7 cellular contexts compared by ENCODE assay signal in the genomic region with DNA sequence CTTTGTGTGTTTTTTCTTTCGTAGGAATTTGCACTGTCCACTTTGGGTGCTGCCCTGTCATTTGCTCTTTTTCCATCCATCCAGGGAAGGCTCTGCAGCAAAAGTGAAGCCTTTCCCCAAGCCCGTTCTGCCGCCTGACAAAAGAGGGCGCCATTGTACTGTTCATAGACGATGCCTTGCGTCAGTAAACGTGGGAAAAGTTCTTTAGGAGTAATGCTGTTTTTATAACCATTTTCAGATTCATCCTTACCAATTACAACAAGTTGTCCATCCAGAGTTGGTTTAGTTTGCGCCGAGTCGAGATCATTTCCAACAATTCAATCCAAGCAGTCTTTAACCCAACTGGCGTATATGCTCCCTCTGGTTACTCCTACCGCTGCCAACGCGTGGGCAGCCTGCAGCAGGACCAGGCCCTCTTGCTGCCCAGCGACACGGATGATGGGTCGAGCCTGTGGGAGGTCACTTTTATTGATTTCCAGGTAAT. TPM values are rescaled to one million over a fixed set of nuclear protein-coding genes. Genes with fewer than 3 reads are reported as not detected.
DNase-seq lines count a peak whose midpoint lies in the region; ATAC-seq and TF ChIP-seq lines count a peak whose summit lies in the region.

No MANE protein-coding gene starts in this region.

- no peaks in the 10 kb centered on the region for H3K27me3 ChIP-seq in GM06990 (replicated peaks; ENCODE audit: control insufficient read depth, insufficient read depth, low read length)
- H3K27me3 ChIP-seq in Karpas-422 (ENCODE audit: low read length): no peaks in the 10 kb centered on the region; the same call in 1 of the 2 replicates

- H3K79me2 ChIP-seq in Karpas-422 (ENCODE audit: low read length): no peaks in the 10 kb centered on the region

- H3K9ac ChIP-seq in Karpas-422 (ENCODE audit: low read length): no peak overlapping the region

- no peak for DNase-seq in GM06990 (ENCODE audit: extremely low read depth, insufficient read length)
- DNase-seq in Karpas-422: peak; percentile 80
- DNase-seq in RPMI8226: peak; percentile 61
- peak; percentile 38 for DNase-seq in brain pericyte (ENCODE audit: low read depth, low spot score)
- DNase-seq in iris pigment epithelial cell (ENCODE audit: low read depth): peak; percentile 81
- peak; percentile 45 to 48 for DNase-seq in stimulated activated CD4-positive, alpha-beta T cell treated with anti-CD3 and anti-CD28 coated beads, Interleukin-2, amount 100 ng/mL, for 48 hours

- H3K4me3 ChIP-seq in GM06990 (replicated peaks; ENCODE audit: low read depth, low read length): no peak overlapping the region
- no peak overlapping the region for H3K4me3 ChIP-seq in Karpas-422 (ENCODE audit: low read length)

- TF ChIP-seq CTCF in GM06990 (IDR thresholded peaks at IDR 0.05; ENCODE audit: insufficient read depth, low read length, poor library complexity, severe bottlenecking): peak; percentile 68

- no peaks in the 10 kb centered on the region for H3K36me3 ChIP-seq in GM06990 (ENCODE audit: control insufficient read depth, insufficient read depth, low read length)
- no peaks in the 10 kb centered on the region for H3K36me3 ChIP-seq in Karpas-422 (ENCODE audit: insufficient read depth, low read length)

- no peak overlapping the region for H3K4me2 ChIP-seq in Karpas-422 (ENCODE audit: low read depth, low read length, poor library complexity, severe bottlenecking)

- no peaks in the 10 kb centered on the region for H4K20me1 ChIP-seq in Karpas-422 (ENCODE audit: insufficient read depth, low read depth, low read length)

- ATAC-seq in GM21360 (IDR thresholded peaks at IDR 0.05; ENCODE audit: unreplicated experiment): no peak

- H3K27ac ChIP-seq in Karpas-422 (ENCODE audit: low read length): no peak overlapping the region

- H3K4me1 ChIP-seq in Karpas-422 (ENCODE audit: low read length): no peaks in the 10 kb centered on the region

- no peaks in the 10 kb centered on the region for H3K9me2 ChIP-seq in Karpas-422 (replicated peaks; ENCODE audit: insufficient read depth, low read length)

- no peak overlapping the region for H2AFZ ChIP-seq in Karpas-422 (ENCODE audit: low read length)

- H3K9me3 ChIP-seq in Karpas-422 (ENCODE audit: low read length): no peaks in the 10 kb centered on the region

RNA-seq across cellular contexts. Expression of gene RPS23, which starts 34.3 kb away (rescaled TPM):
- total RNA-seq in Karpas-422 (2014; rRNA removed; shearing (Covaris generic); ENCODE audit: low replicate concordance): 4,228 and 6,273 TPM in 2 replicates
